7 cellular contexts compared by ENCODE assay signal in genomic region chr13:76886005-76886291, GRCh38. TPM values are rescaled to one million over a fixed set of nuclear protein-coding genes. Genes with fewer than 3 reads are reported as not detected.
DNase-seq lines count a peak whose midpoint lies in the region; ATAC-seq and TF ChIP-seq lines count a peak whose summit lies in the region.

No MANE protein-coding gene starts in this region.

- TF ChIP-seq CTCF in OCI-LY1 (IDR thresholded peaks at IDR 0.05; ENCODE audit: low read length) (no peak), epithelial cell of esophagus (IDR thresholded peaks at IDR 0.05; ENCODE audit: insufficient read depth, low read depth, low read length, missing control alignments) (no peak)

- H2BK12ac ChIP-seq in trophoblast cell (ENCODE audit: low read length), result peak overlapping the region; percentile 12

- H3K9ac ChIP-seq in GM23248 (peak overlapping the region; percentile 65), OCI-LY1 (ENCODE audit: low read length) (peak overlapping the region; percentile 65), trophoblast cell (ENCODE audit: low read length) (peak overlapping the region; percentile 90)

- H3F3A ChIP-seq in GM23248 (ENCODE audit: insufficient read depth), result peaks cover 47% of the 10 kb centered on the region
- no peaks in the 10 kb centered on the region for H3F3A ChIP-seq in OCI-LY1 (ENCODE audit: insufficient read depth, low read length)

- peak overlapping the region; percentile 64 for H4K91ac ChIP-seq in trophoblast cell (ENCODE audit: low read depth, low read length)

- ATAC-seq in HG02642 (IDR thresholded peaks at IDR 0.05; ENCODE audit: poor library complexity, unreplicated experiment) (no peak), HG03432 (IDR thresholded peaks at IDR 0.05; ENCODE audit: unreplicated experiment) (no peak)

- H3K23ac ChIP-seq in trophoblast cell (ENCODE audit: low read length), result no peak overlapping the region

- H3K79me2 ChIP-seq in GM23248 (ENCODE audit: insufficient read depth) (peaks cover 21% of the 10 kb centered on the region), OCI-LY1 (ENCODE audit: insufficient read depth, low read length) (no peaks in the 10 kb centered on the region), trophoblast cell (ENCODE audit: control insufficient read depth, insufficient read depth, low read length, poor library complexity) (peaks cover 12% of the 10 kb centered on the region)

- H3K4ac ChIP-seq in trophoblast cell (ENCODE audit: low read depth, low read length), result peak overlapping the region; percentile 54

- peak overlapping the region; percentile 88 for H2AFZ ChIP-seq in GM23248
- 0 out of 2 replicates have a peak overlapping the region, but pooled peaks have one; percentile 61 for H2AFZ ChIP-seq in OCI-LY1 (ENCODE audit: low read length)
- H2AFZ ChIP-seq in trophoblast cell (ENCODE audit: insufficient read depth, low read length, poor library complexity), result peak overlapping the region; percentile 67

- peak overlapping the region; percentile 38 for H2BK5ac ChIP-seq in trophoblast cell (ENCODE audit: low read depth, low read length, poor library complexity)

- H3K27ac ChIP-seq in GM23248, result peak overlapping the region; percentile 53
- H3K27ac ChIP-seq in OCI-LY1 (ENCODE audit: low read depth, low read length, poor library complexity, severe bottlenecking), result no peak overlapping the region
- H3K27ac ChIP-seq in trophoblast cell (ENCODE audit: low read depth, low read length), result peak overlapping the region; percentile 81

- in situ Hi-C loops in GM23248 (cut with MboI), result no loop called here

- no peak overlapping the region for H4K12ac ChIP-seq in trophoblast cell (ENCODE audit: low read depth, low read length)

- peak overlapping the region; percentile 60 for H3K18ac ChIP-seq in trophoblast cell (ENCODE audit: low read length)

- H4K20me1 ChIP-seq in GM23248 (ENCODE audit: insufficient read depth), result no peaks in the 10 kb centered on the region
- no peaks in the 10 kb centered on the region for H4K20me1 ChIP-seq in OCI-LY1 (ENCODE audit: insufficient read depth, low read length)

- H3K9me3 ChIP-seq in GM23248 (ENCODE audit: low read depth) (no peaks in the 10 kb centered on the region), OCI-LY1 (ENCODE audit: low read length) (no peaks in the 10 kb centered on the region), trophoblast cell (ENCODE audit: insufficient read depth, low read depth, low read length) (no peaks in the 10 kb centered on the region)

- no peak overlapping the region for H2AK5ac ChIP-seq in trophoblast cell (ENCODE audit: low read length)

- H2BK120ac ChIP-seq in trophoblast cell (ENCODE audit: insufficient read depth, low read length, poor library complexity), result peak overlapping the region; percentile 57

- H3K4me3 ChIP-seq in GM23248, result peak overlapping the region; percentile 73
- peak overlapping the region; percentile 77 for H3K4me3 ChIP-seq in OCI-LY1 (ENCODE audit: low read depth, low read length, poor library complexity, severe bottlenecking)
- peak overlapping the region; percentile 67 for H3K4me3 ChIP-seq in epithelial cell of esophagus (ENCODE audit: low read length)
- peak overlapping the region; percentile 95 for H3K4me3 ChIP-seq in trophoblast cell (ENCODE audit: low read depth, low read length)

- H3K4me1 ChIP-seq in GM23248 (ENCODE audit: insufficient read depth) (peaks cover 47% of the 10 kb centered on the region), OCI-LY1 (ENCODE audit: insufficient read depth, low read length, severe bottlenecking) (peaks cover 23% of the 10 kb centered on the region), trophoblast cell (ENCODE audit: control insufficient read depth in 1 of 2, insufficient read depth in 2 of 2, low read length in 2 of 2) (peaks cover 0 to 6% of the 10 kb centered on the region in 2 experiments)

- H3K14ac ChIP-seq in trophoblast cell (ENCODE audit: low read length), result peak overlapping the region; percentile 91

- H3K27me3 ChIP-seq in GM23248 (replicated peaks; ENCODE audit: insufficient read depth), result no peaks in the 10 kb centered on the region
- H3K27me3 ChIP-seq in OCI-LY1 (ENCODE audit: insufficient read depth, low read length), result peaks cover 4% of the 10 kb centered on the region; the same call in 1 of the 2 replicates
- no peaks in the 10 kb centered on the region for H3K27me3 ChIP-seq in trophoblast cell (ENCODE audit: insufficient read depth, low read length)

- peak overlapping the region; percentile 44 for H4K8ac ChIP-seq in trophoblast cell (ENCODE audit: low read depth, low read length)

- WGBS in GM23248 (ENCODE audit: low coverage in 1 of 2, low lambda C conversion rate in 2 of 2, missing lambda C conversion rate in 2 of 2), 2 experiments, result 0 to 2% methylated on average over 10 to 15 of the region's 37 CpGs
- WGBS in trophoblast cell (ENCODE audit: extremely low coverage, insufficient coverage, insufficient read length), result no CpG with 5 or more reads among the region's 37 CpGs

- H3K36me3 ChIP-seq in GM23248 (ENCODE audit: low read depth), result no peaks in the 10 kb centered on the region
- no peaks in the 10 kb centered on the region for H3K36me3 ChIP-seq in OCI-LY1 (ENCODE audit: insufficient read depth, low read length)
- no peaks in the 10 kb centered on the region for H3K36me3 ChIP-seq in trophoblast cell (ENCODE audit: control insufficient read depth in 1 of 2, insufficient read depth in 2 of 2, low read length in 2 of 2)

- peaks cover 15% of the 10 kb centered on the region for H3K79me1 ChIP-seq in trophoblast cell (ENCODE audit: low read length)

- H3K9me2 ChIP-seq in GM23248 (ENCODE audit: insufficient read depth), result no peaks in the 10 kb centered on the region
- no peaks in the 10 kb centered on the region for H3K9me2 ChIP-seq in OCI-LY1 (ENCODE audit: low read depth, low read length)

- DNase-seq in GM23248, result no peak
- no peak for DNase-seq in epithelial cell of esophagus (ENCODE audit: low read depth)
- no peak for DNase-seq in trophoblast cell
- DNase-seq in activated effector memory CD4-positive, alpha-beta T cell treated with Interleukin-2 at 50 U/mL for 16 hours, result no peak

- H3K4me2 ChIP-seq in GM23248 (ENCODE audit: unreplicated experiment), result peak overlapping the region; percentile 95
- peak overlapping the region; percentile 98 for H3K4me2 ChIP-seq in OCI-LY1 (ENCODE audit: low read length)
- peak overlapping the region; percentile 97 for H3K4me2 ChIP-seq in trophoblast cell (ENCODE audit: low read length)

RNA-seq across cellular contexts. Expression of gene KCTD12, which starts 0.3 kb away (rescaled TPM):
- total RNA-seq in GM23248 (2014; rRNA removed; shearing (Covaris generic)), result 26.4 and 30.4 TPM in 2 replicates
- 4.0 and 4.5 TPM in 2 replicates for polyA plus RNA-seq in GM23248 (2016; fragmentation: Nextera tagmentation; extraction: Ambion mirVana)
- 52.2 and 52.5 TPM in 2 replicates for polyA plus RNA-seq in trophoblast cell (2013)
